In the genomic region with DNA sequence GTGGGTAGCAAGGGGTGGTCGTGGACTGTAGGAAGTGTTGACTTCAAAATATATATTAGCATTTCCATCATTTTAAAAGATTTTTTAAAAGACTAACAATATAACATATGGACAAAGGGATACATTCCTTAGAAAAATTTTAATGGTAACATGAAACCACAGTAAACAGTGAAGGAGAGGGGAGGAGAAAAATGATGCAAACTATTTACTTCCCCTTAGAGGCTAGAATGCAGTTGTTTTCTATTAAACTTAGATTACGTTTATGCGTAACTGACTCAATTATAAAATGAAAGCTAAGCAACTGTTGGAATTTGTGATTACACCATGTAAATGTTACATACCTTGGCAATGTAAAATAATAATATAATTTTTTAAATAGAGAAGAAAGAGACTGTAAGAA, we compare ENCODE assay signal across 24 cellular contexts.
"Had no signal": no experiment of that assay in that cellular context is flagged by ENCODE, and none has a peak within 500 bp of the region (broad histone marks: within the 10 kb centered on the region; RNA-seq: fewer than 3 reads in every experiment).

No MANE protein-coding gene starts in this region.

- ATAC-seq: activated CD8-positive, alpha-beta T cell treated with anti-CD3 and anti-CD28 coated beads, Interleukin-2, amount 10 ng/mL, durations not matched to agents 7 days and 5 days; foreskin keratinocyte; left lobe of liver; right cardiac atrium; stimulated activated effector memory CD8-positive, alpha-beta T cell treated with anti-CD3 and anti-CD28 coated beads, Interleukin-12 subunit alpha, Interleukin-12 subunit beta, amount 100 ng/mL, for 72 hours had no signal

- H3K36me3 ChIP-seq: esophagus squamous epithelium, prostate gland had no signal

- H3K27me3 Mint-ChIP-seq: activated CD4-positive, alpha-beta T cell treated with anti-CD3 and anti-CD28 coated beads, Interleukin-2, amount 10 ng/mL, durations not matched to agents 24 days and 14 days; activated naive CD4-positive, alpha-beta T cell treated with anti-CD3 and anti-CD28 coated beads, Interleukin-2, amount 10 ng/mL, durations not matched to agents 7 days and 5 days; activated T-cell treated with anti-CD3 and anti-CD28 coated beads, Interleukin-2, amount 50 U/mL, for 24 hours; dendritic cell treated with granulocyte-macrophage colony-stimulating factor and Interleukin-4, amounts not matched to agents 40 ng/mL and 50 ng/mL, for 4 days; naive B cell had no signal

- H3K4me3 ChIP-seq: esophagus squamous epithelium, prostate gland, skin epidermis had no signal

- H3K27ac Mint-ChIP-seq: activated CD4-positive, alpha-beta T cell treated with anti-CD3 and anti-CD28 coated beads, Interleukin-2, amount 10 ng/mL, durations not matched to agents 24 days and 14 days; activated CD8-positive, alpha-beta T cell treated with anti-CD3 and anti-CD28 coated beads, Interleukin-2, amount 10 ng/mL, durations not matched to agents 7 days and 5 days; activated naive CD4-positive, alpha-beta T cell treated with anti-CD3 and anti-CD28 coated beads, Interleukin-2, amount 10 ng/mL, durations not matched to agents 7 days and 5 days; activated T-cell treated with anti-CD3 and anti-CD28 coated beads, Interleukin-2, amount 50 U/mL, for 24 hours; dendritic cell treated with granulocyte-macrophage colony-stimulating factor and Interleukin-4, amounts not matched to agents 40 ng/mL and 50 ng/mL, for 4 days; stimulated activated effector memory CD8-positive, alpha-beta T cell treated with anti-CD3 and anti-CD28 coated beads, Interleukin-12 subunit alpha, Interleukin-12 subunit beta, amount 100 ng/mL, for 72 hours had no signal

- H3K27me3 ChIP-seq: esophagus squamous epithelium, foreskin keratinocyte had no signal

- H3K36me3 Mint-ChIP-seq: activated naive CD4-positive, alpha-beta T cell treated with anti-CD3 and anti-CD28 coated beads, Interleukin-2, amount 10 ng/mL, durations not matched to agents 7 days and 5 days; naive B cell; stimulated activated effector memory CD8-positive, alpha-beta T cell treated with anti-CD3 and anti-CD28 coated beads, Interleukin-12 subunit alpha, Interleukin-12 subunit beta, amount 100 ng/mL, for 72 hours had no signal

- H3K9me3 Mint-ChIP-seq: activated CD4-positive, alpha-beta T cell treated with anti-CD3 and anti-CD28 coated beads, Interleukin-2, amount 10 ng/mL, durations not matched to agents 24 days and 14 days; activated naive CD4-positive, alpha-beta T cell treated with anti-CD3 and anti-CD28 coated beads, Interleukin-2, amount 10 ng/mL, durations not matched to agents 7 days and 5 days; activated T-cell treated with anti-CD3 and anti-CD28 coated beads, Interleukin-2, amount 50 U/mL, for 24 hours; dendritic cell treated with granulocyte-macrophage colony-stimulating factor and Interleukin-4, amounts not matched to agents 40 ng/mL and 50 ng/mL, for 4 days; naive B cell; neural crest cell; stimulated activated effector memory CD8-positive, alpha-beta T cell treated with anti-CD3 and anti-CD28 coated beads, Interleukin-12 subunit alpha, Interleukin-12 subunit beta, amount 100 ng/mL, for 72 hours had no signal

- H3K4me1 ChIP-seq: esophagus squamous epithelium, foreskin keratinocyte, prostate gland had no signal

- DNase-seq: activated CD4-positive, alpha-beta T cell treated with anti-CD3 and anti-CD28 coated beads, Interleukin-2, amount 10 ng/mL, durations not matched to agents 24 days and 14 days; activated CD4-positive, CD25-positive, alpha-beta regulatory T cell; activated CD8-positive, alpha-beta T cell treated with anti-CD3 and anti-CD28 coated beads, Interleukin-2, amount 10 ng/mL, durations not matched to agents 7 days and 5 days; activated naive CD4-positive, alpha-beta T cell treated with anti-CD3 and anti-CD28 coated beads, Interleukin-2, amount 10 ng/mL, durations not matched to agents 7 days and 5 days; activated T-cell treated with anti-CD3 and anti-CD28 coated beads, Interleukin-2, amount 50 U/mL, for 24 hours; cerebellar nuclear complex; effector memory CD4-positive, alpha-beta T cell; esophagus squamous epithelium; foreskin keratinocyte; glutamatergic neuron; hypothalamus; mammary epithelial cell; naive B cell; right cardiac atrium; stimulated activated CD4-positive, alpha-beta T cell treated with anti-CD3 and anti-CD28 coated beads, Interleukin-15, amount 100 ng/mL, for 24 hours; stimulated activated CD4-positive, alpha-beta T cell treated with anti-CD3 and anti-CD28 coated beads, Interleukin-2, amount 100 ng/mL, for 48 hours; T-helper 1 cell; T-helper 9 cell had no signal

- H3K4me3 Mint-ChIP-seq: activated CD4-positive, alpha-beta T cell treated with anti-CD3 and anti-CD28 coated beads, Interleukin-2, amount 10 ng/mL, durations not matched to agents 24 days and 14 days; activated CD8-positive, alpha-beta T cell treated with anti-CD3 and anti-CD28 coated beads, Interleukin-2, amount 10 ng/mL, durations not matched to agents 7 days and 5 days; activated naive CD4-positive, alpha-beta T cell treated with anti-CD3 and anti-CD28 coated beads, Interleukin-2, amount 10 ng/mL, durations not matched to agents 7 days and 5 days; activated T-cell treated with anti-CD3 and anti-CD28 coated beads, Interleukin-2, amount 50 U/mL, for 24 hours; dendritic cell treated with granulocyte-macrophage colony-stimulating factor and Interleukin-4, amounts not matched to agents 40 ng/mL and 50 ng/mL, for 4 days; naive B cell; neural crest cell; stimulated activated effector memory CD8-positive, alpha-beta T cell treated with anti-CD3 and anti-CD28 coated beads, Interleukin-12 subunit alpha, Interleukin-12 subunit beta, amount 100 ng/mL, for 72 hours had no signal

- H3K4me1 Mint-ChIP-seq: activated CD4-positive, alpha-beta T cell treated with anti-CD3 and anti-CD28 coated beads, Interleukin-2, amount 10 ng/mL, durations not matched to agents 24 days and 14 days; activated naive CD4-positive, alpha-beta T cell treated with anti-CD3 and anti-CD28 coated beads, Interleukin-2, amount 10 ng/mL, durations not matched to agents 7 days and 5 days; naive B cell; stimulated activated effector memory CD8-positive, alpha-beta T cell treated with anti-CD3 and anti-CD28 coated beads, Interleukin-12 subunit alpha, Interleukin-12 subunit beta, amount 100 ng/mL, for 72 hours had no signal

- H3K27ac ChIP-seq: esophagus squamous epithelium, foreskin keratinocyte, prostate gland, skin epidermis had no signal

- H3K9me3 ChIP-seq: esophagus squamous epithelium, prostate gland had no signal
